8 cellular contexts compared by ENCODE assay signal in genomic region chr18:32730620-32731021, GRCh38. TPM values are rescaled to one million over a fixed set of nuclear protein-coding genes. Genes with fewer than 3 reads are reported as not detected.
DNase-seq lines count a peak whose midpoint lies in the region; ATAC-seq, FAIRE-seq and TF ChIP-seq lines count a peak whose summit lies in the region.

No MANE protein-coding gene starts in this region.

- intact Hi-C loops in HepG2 (cut with micrococcal nuclease; ENCODE audit: unreplicated experiment), result no loop called here

- H3K4me3 ChIP-seq in liver (ENCODE audit: low read depth in 1 of 3, low read length in 3 of 3), result peak overlapping the region in 2 of 3 donors; percentile 34 to 36
- H3K4me3 ChIP-seq in HepG2 (replicated peaks in 1 of 3; ENCODE audit: insufficient read depth in 1 of 3, low read depth in 2 of 3, low read length in 3 of 3), result no peak overlapping the region
- peak overlapping the region; percentile 33 for H3K4me3 ChIP-seq in coronary artery
- H3K4me3 ChIP-seq in rectal smooth muscle tissue (ENCODE audit: low read length), result peak overlapping the region; percentile 50

- H3K4me1 ChIP-seq in liver (ENCODE audit: control insufficient read depth in 4 of 4, insufficient read depth in 4 of 4, low read length in 3 of 4) (peaks cover 0 to 2% (median 0%) of the 10 kb centered on the region in 4 donors), HepG2 (ENCODE audit: insufficient read depth, low read length) (no peaks in the 10 kb centered on the region), rectal smooth muscle tissue (ENCODE audit: control insufficient read depth, insufficient read depth, low read length) (no peaks in the 10 kb centered on the region)

- TF ChIP-seq CTCF in liver (IDR thresholded peaks at IDR 0.05; ENCODE audit: low read depth, low read length, missing input control) (no peak), HepG2 (CRISPR knock-in tag; IDR thresholded peaks at IDR 0.05) (no peak), coronary artery (IDR thresholded peaks at IDR 0.05) (no peak)

- in situ Hi-C loops in HepG2 (cut with HindIII; ENCODE audit: extremely low pct_ligation_motif_present, low pct_unique_long_range_greater_than_20kb), result no loop called here

- H3K79me2 ChIP-seq in HepG2 (ENCODE audit: insufficient read depth, low read length), result peaks cover 21% of the 10 kb centered on the region

- BruUV-seq in HepG2 (replicated peaks; lab: Mats Ljungman, UMichigan), result no TSS peak

- no peak for ATAC-seq in HepG2
- peak; percentile 93 for ATAC-seq in HG02870 (IDR thresholded peaks at IDR 0.05; ENCODE audit: unreplicated experiment)

- DNase-seq in HepG2 (ENCODE audit: low spot score) (no peak), NCI-H2227 treated with DMSO at 0.1 percent for 48 hours (lab: John Stamatoyannopoulos, UW) (peak; percentile 41), coronary artery (ENCODE audit: low spot score) (no peak), inferior parietal cortex (ENCODE audit: extremely low spot score) (no peak), EL (no peak)

- TF ChIP-seq RAD21 in liver (IDR thresholded peaks at IDR 0.05) (no peak), HepG2 (CRISPR knock-in tag; IDR thresholded peaks at IDR 0.05) (no peak)

- H2AFZ ChIP-seq in HepG2 (ENCODE audit: low read length), result no peak overlapping the region

- no peak for TF ChIP-seq POLR2A in HepG2 (IDR thresholded peaks at IDR 0.05; ENCODE audit: insufficient read depth in 1 of 2, low read depth in 2 of 2, low read length in 2 of 2)

- H3K9me3 ChIP-seq in liver (ENCODE audit: control insufficient read depth in 4 of 4, low read length in 3 of 4) (peaks cover 0 to 3% (median 1%) of the 10 kb centered on the region in 4 donors), HepG2 (ENCODE audit: low read length) (no peaks in the 10 kb centered on the region)

- no peak overlapping the region for H3K4me2 ChIP-seq in HepG2 (ENCODE audit: low read depth, low read length)

- H3K27ac ChIP-seq in liver (ENCODE audit: low read depth in 1 of 2, low read length in 2 of 2), result no peak overlapping the region
- H3K27ac ChIP-seq in HepG2 (ENCODE audit: extremely low read length, insufficient read depth, low read length), result no peak overlapping the region
- no peak overlapping the region for H3K27ac ChIP-seq in coronary artery
- no peak overlapping the region for H3K27ac ChIP-seq in rectal smooth muscle tissue (ENCODE audit: low read depth, low read length)

- TF ChIP-seq EP300 in HepG2 (IDR thresholded peaks at IDR 0.05; ENCODE audit: low read depth in 2 of 2, low read length in 2 of 2) (no peak), HepG2 (CRISPR knock-in tag; IDR thresholded peaks at IDR 0.05; ENCODE audit: borderline replicate concordance) (no peak)

- FAIRE-seq in HepG2 (lab: Jason Lieb, UNC), result no peak

- no peaks in the 10 kb centered on the region for H3K36me3 ChIP-seq in liver (ENCODE audit: control insufficient read depth in 4 of 4, insufficient read depth in 3 of 4, low read depth in 1 of 4, low read length in 3 of 4)
- H3K36me3 ChIP-seq in HepG2 (replicated peaks in 1 of 2; ENCODE audit: control insufficient read depth in 1 of 2, insufficient read depth in 2 of 2, low read length in 2 of 2), result peaks cover 9 to 65% of the 10 kb centered on the region in 2 experiments
- no peaks in the 10 kb centered on the region for H3K36me3 ChIP-seq in rectal smooth muscle tissue (ENCODE audit: control insufficient read depth, insufficient read depth, low read length)

- peak overlapping the region in 1 of 2 donors; percentile 34 for H3K9ac ChIP-seq in liver (ENCODE audit: low read depth in 1 of 2, low read length in 2 of 2)
- H3K9ac ChIP-seq in HepG2 (ENCODE audit: insufficient read depth, low read depth, low read length), result no peak overlapping the region
- H3K9ac ChIP-seq in rectal smooth muscle tissue (ENCODE audit: low read length), result no peak overlapping the region

- 63% methylated on average over 8 of the region's 8 CpGs for WGBS in liver
- 97% methylated on average over 8 of the region's 8 CpGs for WGBS in HepG2 (ENCODE audit: low lambda C conversion rate)

- H3K27me3 ChIP-seq in liver (ENCODE audit: control insufficient read depth in 4 of 4, insufficient read depth in 4 of 4, low read length in 3 of 4) (peaks cover 0 to 2% (median 0%) of the 10 kb centered on the region in 4 donors), HepG2 (ENCODE audit: control insufficient read depth in 1 of 2, insufficient read depth in 2 of 2, low read length in 2 of 2) (no peaks in the 10 kb centered on the region), rectal smooth muscle tissue (ENCODE audit: control insufficient read depth, insufficient read depth, low read length) (no peaks in the 10 kb centered on the region)

- POLR2A ChIA-PET in HepG2 (lab: Yijun Ruan, JAX), result no interaction called here

- H4K20me1 ChIP-seq in HepG2 (ENCODE audit: insufficient read depth, low read length), result no peaks in the 10 kb centered on the region; the same call in 1 of the 2 replicates

- CTCF ChIA-PET in HepG2 (lab: Yijun Ruan, JAX; ENCODE audit: low intra/inter-chr PET ratio, low total read pairs), result no interaction called here

TF ChIP-seq in liver, 16 proteins besides CTCF, POLR2A, EP300 and RAD21:
- TF ChIP-seq HNF4G (IDR thresholded peaks at IDR 0.05) (no peak), RXRA (IDR thresholded peaks at IDR 0.05) (no peak), EGR1 (IDR thresholded peaks at IDR 0.05; ENCODE audit: low read depth in 2 of 2) (no peak), JUND (IDR thresholded peaks at IDR 0.05) (no peak), FOXA2 (IDR thresholded peaks at IDR 0.05) (no peak)

TF ChIP-seq in HepG2, 621 proteins besides CTCF, POLR2A, EP300 and RAD21 (continues in another document):
- TF ChIP-seq SRF (IDR thresholded peaks at IDR 0.05; ENCODE audit: low read depth, low read length), result no peak
- no peak for TF ChIP-seq STAT5B (CRISPR knock-in tag; IDR thresholded peaks at IDR 0.05)
- no peak for TF ChIP-seq KAT8 (CRISPR knock-in tag; IDR thresholded peaks at IDR 0.05)
- TF ChIP-seq NR2F6 (IDR thresholded peaks at IDR 0.05), result no peak
- no peak for TF ChIP-seq NR2F6 (CRISPR knock-in tag; IDR thresholded peaks at IDR 0.05)
- TF ChIP-seq BHLHE40 (IDR thresholded peaks at IDR 0.05; ENCODE audit: low read length), result no peak
- TF ChIP-seq SP4 (CRISPR knock-in tag; IDR thresholded peaks at IDR 0.05), result no peak
- TF ChIP-seq ZNF235 (CRISPR knock-in tag; IDR thresholded peaks at IDR 0.05; ENCODE audit: borderline replicate concordance), result no peak
- TF ChIP-seq SOX5 (CRISPR knock-in tag; IDR thresholded peaks at IDR 0.05; ENCODE audit: borderline replicate concordance), result no peak
- no peak for TF ChIP-seq ZNF441 (CRISPR knock-in tag; IDR thresholded peaks at IDR 0.05; ENCODE audit: borderline replicate concordance)
- no peak for TF ChIP-seq ZZZ3 (CRISPR knock-in tag; IDR thresholded peaks at IDR 0.05; ENCODE audit: borderline replicate concordance)
- no peak for TF ChIP-seq ZNF362 (CRISPR knock-in tag; IDR thresholded peaks at IDR 0.05; ENCODE audit: borderline replicate concordance)
- no peak for TF ChIP-seq EED (CRISPR knock-in tag; IDR thresholded peaks at IDR 0.05)
- no peak for TF ChIP-seq RBAK (CRISPR knock-in tag; IDR thresholded peaks at IDR 0.05)
- TF ChIP-seq ASH2L (IDR thresholded peaks at IDR 0.05; ENCODE audit: insufficient read length, low read depth, low read length), result no peak
- TF ChIP-seq PCBP1 (IDR thresholded peaks at IDR 0.05; ENCODE audit: borderline replicate concordance, low read depth, low read length), result no peak

RNA-seq across cellular contexts. Expression of gene KLHL14, which starts 42.2 kb away (rescaled TPM):
- total RNA-seq in liver (1 to 10 TPM in 1 of 2 donors, under 1 TPM in 1; 0.08 to 1.1 TPM), HepG2 (2016; rRNA removed; fragmentation: Illumina TruSeq; extraction: Trizol) (41.8 and 55.3 TPM in 2 replicates)
- polyA plus RNA-seq in liver (under 1 TPM; 0.02 to 0.21 TPM), HepG2 (2011; rRNA removed) (14.5 and 16.0 TPM in 2 replicates)
- total RNA-seq in HepG2 (2016; cell fraction: cytosol; rRNA removed; fragmentation: Illumina TruSeq; extraction: Trizol; ENCODE audit: low read depth), result 4.2 and 4.5 TPM in 2 replicates
- total RNA-seq in HepG2 (2016; cell fraction: insoluble cytoplasmic fraction; rRNA removed; fragmentation: Illumina TruSeq; extraction: Trizol), result 41.6 and 49.3 TPM in 2 replicates
- total RNA-seq in HepG2 (2016; cell fraction: membrane; rRNA removed; fragmentation: Illumina TruSeq; extraction: Trizol), result 16.6 and 19.2 TPM in 2 replicates
- 59.9 and 65.4 TPM in 2 replicates for total RNA-seq in HepG2 (2016; cell fraction: nucleus; rRNA removed; fragmentation: Illumina TruSeq; extraction: Trizol)
- polyA plus RNA-seq in HepG2 (2011; cell fraction: cytosol; rRNA removed), result 8.1 and 12.2 TPM in 2 replicates
- polyA plus RNA-seq in HepG2 (2011; cell fraction: nucleus; rRNA removed), result 25.8 and 30.8 TPM in 2 replicates
- polyA plus RNA-seq in HepG2 (2012), result 19.2 and 24.1 TPM in 2 replicates
- polyA plus RNA-seq in HepG2 (2016; cell fraction: cytosol; fragmentation: Illumina TruSeq; extraction: Trizol; ENCODE audit: low read depth), result 1.3 and 1.6 TPM in 2 replicates
- polyA plus RNA-seq in HepG2 (2016; cell fraction: insoluble cytoplasmic fraction; fragmentation: Illumina TruSeq; extraction: Trizol; ENCODE audit: low read depth), result 42.4 and 43.4 TPM in 2 replicates
- polyA plus RNA-seq in HepG2 (2016; cell fraction: membrane; fragmentation: Illumina TruSeq; extraction: Trizol; ENCODE audit: low read depth), result 5.6 and 6.2 TPM in 2 replicates
- polyA plus RNA-seq in HepG2 (2016; cell fraction: nucleus; fragmentation: Illumina TruSeq; extraction: Trizol; ENCODE audit: insufficient read depth, low read depth), result 60.0 and 63.2 TPM in 2 replicates
- 122 TPM in 1 of 2 replicates, not detected in the other for polyA minus RNA-seq in HepG2 (2011; rRNA and poly(A)+ RNA removed; ENCODE audit: low replicate concordance)
- 19.7 and 21.2 TPM in 2 replicates for polyA minus RNA-seq in HepG2 (2011; cell fraction: cytosol; rRNA and poly(A)+ RNA removed)
- polyA minus RNA-seq in HepG2 (2011; cell fraction: nucleus; rRNA and poly(A)+ RNA removed), result 72.0 and 78.8 TPM in 2 replicates

Comparison
In these comparisons a context has a peak if more than half of its experiments do, and no peak if none do; other contexts are left out.
1. H3K4me3 ChIP-seq: peak in liver (2 of 3), coronary artery (single experiment) and rectal smooth muscle tissue (single experiment); none in HepG2 (0 of 3).